8 cellular contexts compared by ENCODE assay signal in the genomic region with DNA sequence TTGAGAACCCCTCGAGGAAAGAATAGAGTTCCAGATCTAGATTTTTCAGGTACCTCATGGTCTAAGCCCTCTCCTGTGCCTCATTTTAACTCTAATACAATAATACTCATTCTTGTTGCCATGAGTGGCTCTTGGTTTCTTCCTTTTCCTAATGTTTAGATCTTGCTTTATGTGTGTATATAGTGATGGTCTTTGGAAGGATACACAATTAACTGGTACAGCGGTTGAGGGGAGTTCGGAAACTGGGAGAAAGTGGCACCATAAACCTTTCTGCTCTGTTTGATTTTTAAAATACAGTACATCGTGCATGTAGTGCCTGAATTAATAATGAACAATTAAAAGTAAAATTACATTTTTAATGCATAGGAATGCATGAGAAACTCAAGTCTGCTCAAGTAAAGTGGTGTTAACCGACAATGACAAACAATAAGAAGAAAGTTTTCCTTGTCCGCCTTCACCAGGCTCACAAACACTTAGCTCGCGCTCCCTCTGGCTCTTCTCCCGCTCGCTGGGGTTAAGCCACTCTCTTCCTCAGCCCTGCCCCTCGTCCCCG. TPM values are rescaled to one million over a fixed set of nuclear protein-coding genes. Genes with fewer than 3 reads are reported as not detected.
DNase-seq lines count a peak whose midpoint lies in the region; ATAC-seq and TF ChIP-seq lines count a peak whose summit lies in the region.

No MANE protein-coding gene starts in this region.

- peaks cover 17% of the 10 kb centered on the region for H3K36me3 ChIP-seq in WERI-Rb-1
- no peaks in the 10 kb centered on the region for H3K36me3 ChIP-seq in left lung
- peaks cover under 1% of the 10 kb centered on the region for H3K36me3 ChIP-seq in upper lobe of right lung

- H3K27me3 ChIP-seq in WERI-Rb-1 (ENCODE audit: insufficient read depth, low read depth, severe bottlenecking) (no peaks in the 10 kb centered on the region), left lung (no peaks in the 10 kb centered on the region), upper lobe of right lung (no peaks in the 10 kb centered on the region)

- TF ChIP-seq CTCF in AG04449 (IDR thresholded peaks at IDR 0.05; ENCODE audit: insufficient read depth, low read length, missing control alignments) (no peak), WERI-Rb-1 (IDR thresholded peaks at IDR 0.05; ENCODE audit: low read depth, low read length) (no peak), left lung (IDR thresholded peaks at IDR 0.05) (no peak), upper lobe of right lung (IDR thresholded peaks at IDR 0.05) (no peak)

- POLR2A ChIA-PET in AG04449 (lab: Yijun Ruan, JAX): interaction anchor here (0.6 to 1.7 kb wide), 8 partner anchors 15 to 267 kb away, joined by 3 to 6 read pairs (median 3); partner anchors contain the start of gene PPA1

- ATAC-seq in GM21390 (IDR thresholded peaks at IDR 0.05; ENCODE audit: unreplicated experiment) (peak; percentile 4), left lung (no peak), upper lobe of right lung (no peak)

- intact Hi-C loops in left lung (cut with DNase I): no loop called here
- intact Hi-C loops in upper lobe of right lung (cut with DNase I): no loop called here

- H3K27ac ChIP-seq in WERI-Rb-1 (peak overlapping the region; percentile 90), left lung (peak overlapping the region; percentile 98 to 99), upper lobe of right lung (peak overlapping the region; percentile 93)

- H3K4me3 ChIP-seq in AG04449 (ENCODE audit: low read depth, low read length): peak overlapping the region; percentile 89
- peak overlapping the region; percentile 33 for H3K4me3 ChIP-seq in WERI-Rb-1 (ENCODE audit: low read depth, low read length)
- H3K4me3 ChIP-seq in left lung: peak overlapping the region; percentile 10 to 93
- peak overlapping the region; percentile 66 for H3K4me3 ChIP-seq in upper lobe of right lung

- H3K4me1 ChIP-seq in left lung: peaks cover 17 to 38% of the 10 kb centered on the region in 2 donors
- H3K4me1 ChIP-seq in upper lobe of right lung: peaks cover 26% of the 10 kb centered on the region

- CTCF ChIA-PET in AG04449 (lab: Yijun Ruan, JAX): interaction anchor here (1.2 to 2.5 kb wide), 7 partner anchors 20 to 287 kb away, joined by 3 to 9 read pairs (median 4); no protein-coding TSS in a partner anchor

- H3K9me3 ChIP-seq in WERI-Rb-1 (ENCODE audit: severe bottlenecking) (no peaks in the 10 kb centered on the region), left lung (no peaks in the 10 kb centered on the region), upper lobe of right lung (no peaks in the 10 kb centered on the region)

- no peak for DNase-seq in AG04449 (ENCODE audit: low read depth, low spot score)
- DNase-seq in WERI-Rb-1: no peak
- no peak for DNase-seq in left lung
- no peak for DNase-seq in upper lobe of right lung
- no peak for DNase-seq in H4 (ENCODE audit: low spot score)
- DNase-seq in NCI-H69 (lab: John Stamatoyannopoulos, UW): no peak
- no peak for DNase-seq in DMS79 (lab: John Stamatoyannopoulos, UW)

RNA-seq across cellular contexts. Expression of gene EIF4EBP2, which starts 0.4 kb away (rescaled TPM):
- total RNA-seq in left lung (10 to 100 TPM; 74.7 to 80.5 TPM), upper lobe of right lung (79.3 TPM)
- 28.7 and 38.8 TPM in 2 replicates for total RNA-seq in H4 (2014; rRNA removed; shearing (Covaris generic))

RNA-seq across cellular contexts. Expression of gene LRRC20, which starts 21.1 kb away (rescaled TPM):
- 10 to 100 TPM; 22.9 to 26.6 TPM for total RNA-seq in left lung
- 10.9 TPM for total RNA-seq in upper lobe of right lung
- total RNA-seq in H4 (2014; rRNA removed; shearing (Covaris generic)): 8.2 and 9.3 TPM in 2 replicates

RNA-seq across cellular contexts. Expression of gene NODAL, which starts 37.9 kb away (rescaled TPM):
- total RNA-seq in left lung: not detected
- not detected for total RNA-seq in upper lobe of right lung
- total RNA-seq in H4 (2014; rRNA removed; shearing (Covaris generic)): not detected in 2 replicates

Comparison
In these comparisons a context has a peak if more than half of its experiments do, and no peak if none do; other contexts are left out.
1. H3K4me3 ChIP-seq: peak in every context shown above with its lines; median percentile 89 in AG04449; 66 in upper lobe of right lung; 52 in left lung; 33 in WERI-Rb-1.